Comparison of ENCODE assay signal across 23 cellular contexts in genomic region chr22:44120314-44120704, GRCh38.
"Had no signal": no experiment of that assay in that cellular context is flagged by ENCODE, and none has a peak within 500 bp of the region (broad histone marks: within the 10 kb centered on the region; RNA-seq: fewer than 3 reads in every experiment).

No MANE protein-coding gene starts in this region.

- H3K9me3 ChIP-seq: adrenal gland, esophagus muscularis mucosa, lower lobe of right lung, thyroid gland had no signal

- H3K27ac ChIP-seq: adrenal gland, breast epithelium, esophagus muscularis mucosa, lower lobe of right lung, thyroid gland had no signal

- H3K4me3 Mint-ChIP-seq: activated T-helper 1 cell treated with anti-CD3 and anti-CD28 coated beads, Interleukin-12 subunit alpha, Interleukin-12 subunit beta, Interleukin-2, Interleukin-4 antibody, amounts not matched to agents 30 ng/mL and 10 ng/mL and 1 ng/mL, durations not matched to agents 14 hours and 24 hours and 36 hours; mesothelial cell of epicardium; nephron progenitor cell; T-helper 1 cell treated with Interleukin-12 subunit alpha and Interleukin-12 subunit beta and Interleukin-4 antibody, amounts not matched to agents 30 μg/mL and 1 μg/mL, for 36 hours had no signal

- H3K27ac Mint-ChIP-seq: activated naive CD4-positive, alpha-beta T cell treated with anti-CD3 and anti-CD28 coated beads, Interleukin-2, amount 50 U/mL, for 72 hours; activated T-helper 1 cell treated with anti-CD3 and anti-CD28 coated beads, Interleukin-12 subunit alpha, Interleukin-12 subunit beta, Interleukin-2, Interleukin-4 antibody, amounts not matched to agents 30 ng/mL and 10 ng/mL and 1 ng/mL, durations not matched to agents 14 hours and 24 hours and 36 hours; mesothelial cell of epicardium; nephron progenitor cell; T-helper 1 cell treated with Interleukin-12 subunit alpha and Interleukin-12 subunit beta and Interleukin-4 antibody, amounts not matched to agents 30 μg/mL and 1 μg/mL, for 36 hours had no signal

- FAIRE-seq: astrocyte, endothelial cell of umbilical vein had no signal

- DNase-seq: activated CD4-positive, alpha-beta T cell treated with anti-CD3 and anti-CD28 coated beads for 1 hour; activated CD8-positive, alpha-beta memory T cell treated with anti-CD3 and anti-CD28 coated beads for 24 hours; activated gamma-delta T cell treated with Interleukin-2 at 50 U/mL for 16 hours; adrenal gland; effector CD8-positive, alpha-beta T cell; islet precursor cell; nephron progenitor cell; occipital lobe; retina; stimulated activated CD4-positive, alpha-beta T cell treated with anti-CD3 and anti-CD28 coated beads, Interleukin-12 subunit alpha, Interleukin-12 subunit beta, amount 100 ng/mL, for 4 hours; stimulated activated CD4-positive, alpha-beta T cell treated with anti-CD3 and anti-CD28 coated beads, Interleukin-1b, Interleukin-23, amount 100 ng/mL, for 48 hours; stimulated activated CD8-positive, alpha-beta memory T cell treated with anti-CD3 and anti-CD28 coated beads, Interleukin-4, amount 100 ng/mL, for 48 hours; stimulated activated naive CD4-positive, alpha-beta T cell treated with Interleukin-2 at 50 U/mL for 16 hours; thyroid gland had no signal

- H3K4me3 ChIP-seq: adrenal gland, breast epithelium, esophagus muscularis mucosa, lower lobe of right lung, thyroid gland had no signal

- H3K36me3 ChIP-seq: adrenal gland, breast epithelium, thyroid gland had no signal

- H3K4me1 ChIP-seq: adrenal gland, breast epithelium, lower lobe of right lung had no signal

- ATAC-seq: activated naive CD4-positive, alpha-beta T cell treated with anti-CD3 and anti-CD28 coated beads, Interleukin-2, amount 50 U/mL, for 72 hours; lower lobe of right lung had no signal

- H3K27me3 ChIP-seq: adrenal gland, breast epithelium, esophagus muscularis mucosa, thyroid gland had no signal
